ENCODE assay signal across 26 cellular contexts in genomic region chr4:16449381-16449780, GRCh38.
"Had no signal": no experiment of that assay in that cellular context is flagged by ENCODE, and none has a peak within 500 bp of the region (broad histone marks: within the 10 kb centered on the region; RNA-seq: fewer than 3 reads in every experiment).

No MANE protein-coding gene starts in this region.

- H3K4me1 ChIP-seq: prostate gland, right atrium auricular region, right lobe of liver, stomach, thyroid gland, tibial nerve, upper lobe of left lung, vagina had no signal

- H3K36me3 ChIP-seq: neutrophil, pancreas, prostate gland, right atrium auricular region, right lobe of liver, stomach, thoracic aorta, thyroid gland, tibial nerve, upper lobe of left lung, vagina had no signal

- H3K9me3 Mint-ChIP-seq: naive thymus-derived CD4-positive, alpha-beta T cell; natural killer cell; stimulated activated effector memory CD8-positive, alpha-beta T cell treated with anti-CD3 and anti-CD28 coated beads, Interleukin-12 subunit alpha, Interleukin-12 subunit beta, amount 100 ng/mL, for 72 hours; stimulated activated naive B cell treated with anti-CD40 and anti-IgM and Interleukin-4, amounts not matched to agents 10 μg/mL and 1 μg/mL and 100 μg/mL, for 72 hours; stimulated activated naive CD8-positive, alpha-beta T cell treated with anti-CD3 and anti-CD28 coated beads, Interleukin-15, Interleukin-2, amounts not matched to agents 100 ng/mL and 50 ng/mL, for 24 hours had no signal

- H3K27me3 Mint-ChIP-seq: naive thymus-derived CD4-positive, alpha-beta T cell; stimulated activated naive B cell treated with anti-CD40 and anti-IgM and Interleukin-4, amounts not matched to agents 10 μg/mL and 1 μg/mL and 100 μg/mL, for 72 hours; stimulated activated naive CD8-positive, alpha-beta T cell treated with anti-CD3 and anti-CD28 coated beads, Interleukin-15, Interleukin-2, amounts not matched to agents 100 ng/mL and 50 ng/mL, for 24 hours had no signal

- H3K27me3 ChIP-seq: neutrophil, pancreas, right atrium auricular region, right lobe of liver, stomach, thyroid gland, tibial nerve, upper lobe of left lung, vagina had no signal

- H3K27ac ChIP-seq: neutrophil, pancreas, prostate gland, right atrium auricular region, right lobe of liver, skin epidermis, stomach, thoracic aorta, thyroid gland, tibial nerve, upper lobe of left lung, vagina had no signal

- H3K4me3 Mint-ChIP-seq: naive thymus-derived CD4-positive, alpha-beta T cell; natural killer cell; stimulated activated effector memory CD8-positive, alpha-beta T cell treated with anti-CD3 and anti-CD28 coated beads, Interleukin-12 subunit alpha, Interleukin-12 subunit beta, amount 100 ng/mL, for 72 hours; stimulated activated naive B cell treated with anti-CD40 and anti-IgM and Interleukin-4, amounts not matched to agents 10 μg/mL and 1 μg/mL and 100 μg/mL, for 72 hours; stimulated activated naive CD8-positive, alpha-beta T cell treated with anti-CD3 and anti-CD28 coated beads, Interleukin-15, Interleukin-2, amounts not matched to agents 100 ng/mL and 50 ng/mL, for 24 hours had no signal

- H3K36me3 Mint-ChIP-seq: naive thymus-derived CD4-positive, alpha-beta T cell; natural killer cell; stimulated activated effector memory CD8-positive, alpha-beta T cell treated with anti-CD3 and anti-CD28 coated beads, Interleukin-12 subunit alpha, Interleukin-12 subunit beta, amount 100 ng/mL, for 72 hours; stimulated activated naive B cell treated with anti-CD40 and anti-IgM and Interleukin-4, amounts not matched to agents 10 μg/mL and 1 μg/mL and 100 μg/mL, for 72 hours had no signal

- ATAC-seq: naive thymus-derived CD4-positive, alpha-beta T cell; natural killer cell; right lobe of liver; stimulated activated effector memory CD8-positive, alpha-beta T cell treated with anti-CD3 and anti-CD28 coated beads, Interleukin-12 subunit alpha, Interleukin-12 subunit beta, amount 100 ng/mL, for 72 hours; stimulated activated naive B cell treated with anti-CD40 and anti-IgM and Interleukin-4, amounts not matched to agents 10 μg/mL and 1 μg/mL and 100 μg/mL, for 72 hours had no signal

- H3K4me2 ChIP-seq: smooth muscle cell had no signal

- H3K4me3 ChIP-seq: pancreas, prostate gland, right atrium auricular region, right lobe of liver, skin epidermis, smooth muscle cell, stomach, thoracic aorta, thyroid gland, tibial nerve, upper lobe of left lung, vagina had no signal

- DNase-seq: naive thymus-derived CD4-positive, alpha-beta T cell; natural killer cell; nucleus accumbens; pancreas; retina; right lobe of liver; stimulated activated CD4-positive, alpha-beta T cell treated with anti-CD3 and anti-CD28 coated beads, Interleukin-15, amount 100 ng/mL, for 24 hours; stimulated activated CD4-positive, alpha-beta T cell treated with anti-CD3 and anti-CD28 coated beads, Interleukin-2, amount 100 ng/mL, for 24 hours; stimulated activated CD4-positive, alpha-beta T cell treated with anti-CD3 and anti-CD28 coated beads, Interleukin-2, amount 100 ng/mL, for 48 hours; stimulated activated CD4-positive, alpha-beta T cell treated with anti-CD3 and anti-CD28 coated beads, Interleukin-4, amount 100 ng/mL, for 24 hours; stimulated activated naive B cell treated with anti-CD40 and anti-IgM and Interleukin-4, amounts not matched to agents 10 μg/mL and 1 μg/mL and 100 μg/mL, for 72 hours; stimulated activated naive CD4-positive, alpha-beta T cell treated with Interleukin-2 at 50 U/mL for 16 hours; stomach; thyroid gland; trophoblast cell; upper lobe of left lung had no signal

- H3K27ac Mint-ChIP-seq: naive thymus-derived CD4-positive, alpha-beta T cell; natural killer cell; stimulated activated effector memory CD8-positive, alpha-beta T cell treated with anti-CD3 and anti-CD28 coated beads, Interleukin-12 subunit alpha, Interleukin-12 subunit beta, amount 100 ng/mL, for 72 hours; stimulated activated naive B cell treated with anti-CD40 and anti-IgM and Interleukin-4, amounts not matched to agents 10 μg/mL and 1 μg/mL and 100 μg/mL, for 72 hours; stimulated activated naive CD8-positive, alpha-beta T cell treated with anti-CD3 and anti-CD28 coated beads, Interleukin-15, Interleukin-2, amounts not matched to agents 100 ng/mL and 50 ng/mL, for 24 hours had no signal

- H3K4me1 Mint-ChIP-seq: naive thymus-derived CD4-positive, alpha-beta T cell; natural killer cell; stimulated activated effector memory CD8-positive, alpha-beta T cell treated with anti-CD3 and anti-CD28 coated beads, Interleukin-12 subunit alpha, Interleukin-12 subunit beta, amount 100 ng/mL, for 72 hours; stimulated activated naive B cell treated with anti-CD40 and anti-IgM and Interleukin-4, amounts not matched to agents 10 μg/mL and 1 μg/mL and 100 μg/mL, for 72 hours had no signal

- H3K9me3 ChIP-seq: neutrophil, pancreas, prostate gland, right atrium auricular region, right lobe of liver, stomach, thoracic aorta, thyroid gland, tibial nerve, upper lobe of left lung, vagina had no signal
